Comparison of ENCODE assay signal across 2 cellular contexts in the genomic region with DNA sequence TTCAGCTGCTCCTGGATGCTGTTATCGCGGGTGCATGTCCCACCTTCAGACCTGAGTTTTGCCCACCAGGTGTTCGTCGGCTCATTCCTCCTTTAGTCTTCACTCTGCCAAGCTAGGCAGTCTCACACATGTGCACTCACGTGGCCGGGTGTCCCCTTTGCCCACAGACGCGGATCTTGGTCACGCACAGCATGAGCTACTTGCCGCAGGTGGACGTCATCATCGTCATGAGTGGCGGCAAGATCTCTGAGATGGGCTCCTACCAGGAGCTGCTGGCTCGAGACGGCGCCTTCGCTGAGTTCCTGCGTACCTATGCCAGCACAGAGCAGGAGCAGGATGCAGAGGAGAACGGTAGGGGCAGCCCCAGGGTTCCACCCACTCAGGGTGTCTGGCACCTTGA.
TF ChIP-seq lines count a peak whose summit lies in the region.

No MANE protein-coding gene starts in this region.

TF ChIP-seq in HepG2, 621 proteins besides CTCF, POLR2A, EP300 and RAD21:
- peak; percentile 55 for TF ChIP-seq AGO2 (optimal IDR thresholded peaks at IDR 0.05; ENCODE audit: low read depth, low read length)
- TF ChIP-seq, protein P1, sequence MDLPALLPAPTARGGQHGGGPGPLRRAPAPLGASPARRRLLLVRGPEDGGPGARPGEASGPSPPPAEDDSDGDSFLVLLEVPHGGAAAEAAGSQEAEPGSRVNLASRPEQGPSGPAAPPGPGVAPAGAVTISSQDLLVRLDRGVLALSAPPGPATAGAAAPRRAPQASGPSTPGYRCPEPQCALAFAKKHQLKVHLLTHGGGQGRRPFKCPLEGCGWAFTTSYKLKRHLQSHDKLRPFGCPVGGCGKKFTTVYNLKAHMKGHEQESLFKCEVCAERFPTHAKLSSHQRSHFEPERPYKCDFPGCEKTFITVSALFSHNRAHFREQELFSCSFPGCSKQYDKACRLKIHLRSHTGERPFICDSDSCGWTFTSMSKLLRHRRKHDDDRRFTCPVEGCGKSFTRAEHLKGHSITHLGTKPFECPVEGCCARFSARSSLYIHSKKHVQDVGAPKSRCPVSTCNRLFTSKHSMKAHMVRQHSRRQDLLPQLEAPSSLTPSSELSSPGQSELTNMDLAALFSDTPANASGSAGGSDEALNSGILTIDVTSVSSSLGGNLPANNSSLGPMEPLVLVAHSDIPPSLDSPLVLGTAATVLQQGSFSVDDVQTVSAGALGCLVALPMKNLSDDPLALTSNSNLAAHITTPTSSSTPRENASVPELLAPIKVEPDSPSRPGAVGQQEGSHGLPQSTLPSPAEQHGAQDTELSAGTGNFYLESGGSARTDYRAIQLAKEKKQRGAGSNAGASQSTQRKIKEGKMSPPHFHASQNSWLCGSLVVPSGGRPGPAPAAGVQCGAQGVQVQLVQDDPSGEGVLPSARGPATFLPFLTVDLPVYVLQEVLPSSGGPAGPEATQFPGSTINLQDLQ (CRISPR knock-in tag; IDR thresholded peaks at IDR 0.05) = no peak

TF ChIP-seq in K562, 482 proteins besides CTCF, POLR2A, EP300 and RAD21:
- TF ChIP-seq RBM22 (IDR thresholded peaks at IDR 0.05; ENCODE audit: low read depth, low read length, poor library complexity, severe bottlenecking) (peak; percentile 68), POLR2G (IDR thresholded peaks at IDR 0.05; ENCODE audit: low read depth, low read length) (0 out of 2 replicates have a peak, but pooled peaks have one; percentile 14), NCOA2 (IDR thresholded peaks at IDR 0.05; ENCODE audit: partially characterized antibody in 2 of 2) (no peak)
